Comparison of ENCODE assay signal across 8 cellular contexts in the genomic region with DNA sequence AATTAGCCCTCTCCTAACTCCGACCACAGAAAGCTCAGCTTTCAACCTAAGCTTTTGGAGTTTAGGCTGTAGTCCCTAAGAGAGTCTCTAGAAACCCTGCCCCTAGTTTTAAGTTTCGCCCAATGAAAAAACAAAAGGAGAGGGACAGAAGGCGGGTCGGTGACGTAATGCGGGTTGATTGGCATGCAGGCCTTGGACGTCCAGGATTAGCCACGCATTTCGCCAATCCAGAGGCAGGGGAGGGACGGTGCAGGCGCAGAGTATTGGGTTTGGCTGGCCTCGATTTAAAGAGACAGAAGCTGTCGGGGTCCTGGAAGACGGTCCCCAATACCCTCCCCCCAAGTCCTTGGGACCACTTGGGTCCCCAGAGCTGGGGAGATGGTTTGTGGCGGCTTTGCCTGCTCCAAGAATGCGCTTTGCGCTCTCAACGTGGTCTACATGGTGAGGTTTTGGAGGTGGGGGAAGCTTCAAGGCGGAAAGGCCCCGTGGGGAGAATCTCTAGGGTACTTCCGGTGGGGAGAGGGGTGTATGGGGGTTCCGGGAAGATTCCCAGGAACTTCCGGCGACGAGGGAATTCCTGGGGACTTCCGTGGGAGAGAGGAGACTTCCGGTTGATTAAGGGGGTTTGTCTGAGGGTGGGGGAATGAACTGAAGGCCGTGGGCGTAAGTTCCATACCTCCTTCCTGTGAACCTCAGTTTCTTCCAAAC. TPM values are rescaled to one million over a fixed set of nuclear protein-coding genes. Genes with fewer than 3 reads are reported as not detected.
DNase-seq lines count a peak whose midpoint lies in the region; ATAC-seq and TF ChIP-seq lines count a peak whose summit lies in the region.

A gene with protein sequence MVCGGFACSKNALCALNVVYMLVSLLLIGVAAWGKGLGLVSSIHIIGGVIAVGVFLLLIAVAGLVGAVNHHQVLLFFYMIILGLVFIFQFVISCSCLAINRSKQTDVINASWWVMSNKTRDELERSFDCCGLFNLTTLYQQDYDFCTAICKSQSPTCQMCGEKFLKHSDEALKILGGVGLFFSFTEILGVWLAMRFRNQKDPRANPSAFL (plus strand): TSS at position 263 of the 708 bp plus-strand sequence. CDS start 116 bp downstream, at position 379.

- peaks cover 0 to 42% (median 13%) of the 10 kb centered on the region in 9 donors for H3K4me1 ChIP-seq in heart right ventricle
- peaks cover 4 to 22% (median 9%) of the 10 kb centered on the region in 4 donors for H3K4me1 ChIP-seq in transverse colon

- peak; percentile 65 for TF ChIP-seq POLR2A in transverse colon (IDR thresholded peaks at IDR 0.05)

- H3K36me3 ChIP-seq in heart right ventricle: peaks cover 0 to 40% (median 28%) of the 10 kb centered on the region in 9 donors
- peaks cover 0 to 24% (median 6%) of the 10 kb centered on the region in 4 donors for H3K36me3 ChIP-seq in transverse colon

- H3K27me3 ChIP-seq in heart right ventricle (peaks cover 0 to 13% (median 3%) of the 10 kb centered on the region in 7 donors), transverse colon (peaks cover 8% of the 10 kb centered on the region)

- DNase-seq in GM13977 (ENCODE audit: low spot score) (peak; percentile 94), NCI-H1694 treated with DMSO at 0.1 percent for 48 hours (lab: John Stamatoyannopoulos, UW) (peak; percentile 93), amniotic stem cell (lab: John Stamatoyannopoulos, UW) (peak; percentile 94), heart right ventricle (peak; percentile 95 to 99), pons (ENCODE audit: low spot score) (peak; percentile 99), transverse colon (peak; percentile 98)

- H3K27ac ChIP-seq in heart right ventricle (peak within 1 kb of the TSS; percentile 91 to 99 (median 96)), transverse colon (peak within 1 kb of the TSS; percentile 93 to 96 (median 95))

- peak within 1 kb of the TSS; percentile 88 for H3K4me3 Mint-ChIP-seq in T-helper 1 cell treated with Interleukin-12 subunit alpha and Interleukin-12 subunit beta and Interleukin-4 antibody, amounts not matched to agents 30 μg/mL and 1 μg/mL, for 36 hours

- intact Hi-C loops in heart right ventricle (cut with DNase I) (no loop called here), transverse colon (cut with DNase I; ENCODE audit: low total_unique reads) (no loop called here)

- in situ Hi-C loops in GM13977 (cut with MboI; ENCODE audit: low pct_unique_long_range_greater_than_20kb, low sequenced_read_pairs, unreplicated experiment) (no loop called here), transverse colon (cut with MboI; ENCODE audit: low pct_ligation_motif_present in 1 of 4, low pct_unique_long_range_greater_than_20kb in 1 of 4, low sequenced_read_pairs in 3 of 4) (no loop called here)

- H3K4me1 Mint-ChIP-seq in T-helper 1 cell treated with Interleukin-12 subunit alpha and Interleukin-12 subunit beta and Interleukin-4 antibody, amounts not matched to agents 30 μg/mL and 1 μg/mL, for 36 hours (ENCODE audit: low read depth): peaks cover 42% of the 10 kb centered on the region

- H3K4me3 ChIP-seq in heart right ventricle (peak within 1 kb of the TSS; percentile 58 to 98 (median 88)), transverse colon (peak within 1 kb of the TSS; percentile 79 to 98 (median 89))

- ATAC-seq in HG02885 (IDR thresholded peaks at IDR 0.05; ENCODE audit: poor library complexity, unreplicated experiment) (peak; percentile 85), heart right ventricle (peak; percentile 93 to 98 (median 96))

- TF ChIP-seq EP300 in transverse colon (IDR thresholded peaks at IDR 0.05; ENCODE audit: low read depth): no peak

- no peaks in the 10 kb centered on the region for H3K27me3 Mint-ChIP-seq in T-helper 1 cell treated with Interleukin-12 subunit alpha and Interleukin-12 subunit beta and Interleukin-4 antibody, amounts not matched to agents 30 μg/mL and 1 μg/mL, for 36 hours (ENCODE audit: low read depth)

- H3K36me3 Mint-ChIP-seq in T-helper 1 cell treated with Interleukin-12 subunit alpha and Interleukin-12 subunit beta and Interleukin-4 antibody, amounts not matched to agents 30 μg/mL and 1 μg/mL, for 36 hours (ENCODE audit: low read depth): peaks cover 32% of the 10 kb centered on the region

- WGBS in heart right ventricle, 2 donors: 1% methylated on average over 29 of the region's 29 CpGs
- 1% methylated on average over 29 of the region's 29 CpGs; no CpG with 5 or more reads in 1 of the 2 donors for WGBS in transverse colon (ENCODE audit: low coverage in 1 of 2), 2 donors

- H3K9me3 ChIP-seq in heart right ventricle: no peaks in the 10 kb centered on the region
- no peaks in the 10 kb centered on the region for H3K9me3 ChIP-seq in transverse colon

- no peaks in the 10 kb centered on the region for H3K9me3 Mint-ChIP-seq in T-helper 1 cell treated with Interleukin-12 subunit alpha and Interleukin-12 subunit beta and Interleukin-4 antibody, amounts not matched to agents 30 μg/mL and 1 μg/mL, for 36 hours

- peak within 1 kb of the TSS; percentile 97 for H3K27ac Mint-ChIP-seq in T-helper 1 cell treated with Interleukin-12 subunit alpha and Interleukin-12 subunit beta and Interleukin-4 antibody, amounts not matched to agents 30 μg/mL and 1 μg/mL, for 36 hours

- TF ChIP-seq CTCF in GM13977 (IDR thresholded peaks at IDR 0.05; ENCODE audit: extremely low read depth, insufficient read depth, missing control alignments): no peak
- TF ChIP-seq CTCF in heart right ventricle (IDR thresholded peaks at IDR 0.05): no peak
- TF ChIP-seq CTCF in transverse colon (IDR thresholded peaks at IDR 0.05): peak in 1 of 5 experiments; percentile 21

RNA-seq across cellular contexts. Expression of the gene that starts here (rescaled TPM):
- 10 to 100 TPM; 21.1 to 37.4 (median 26.9) TPM for total RNA-seq in heart right ventricle
- 10 to 100 TPM; 29.8 to 36.6 TPM for polyA plus RNA-seq in heart right ventricle
- 10 to 100 TPM; 20.6 to 73.3 (median 42.8) TPM for total RNA-seq in transverse colon

Comparison
In these comparisons a context has a peak if more than half of its experiments do, and no peak if none do; other contexts are left out.
1. Peak in every context shown above with its lines: DNase-seq, ATAC-seq, H3K4me3 ChIP-seq and H3K27ac ChIP-seq.